In genomic region chr20:50416269-50416863, GRCh38 we compare ENCODE assay signal across 10 cellular contexts.
DNase-seq lines count a peak whose midpoint lies in the region; ATAC-seq, FAIRE-seq and TF ChIP-seq lines count a peak whose summit lies in the region.
"Had no signal": no experiment of that assay in that cellular context is flagged by ENCODE, and none has a peak within 500 bp of the region (broad histone marks: within the 10 kb centered on the region; RNA-seq: fewer than 3 reads in every experiment).

No MANE protein-coding gene starts in this region.

- H3K36me3 Mint-ChIP-seq in GM23338 (ENCODE audit: low read depth) = peaks cover 10% of the 10 kb centered on the region; the same call in 2 of the 3 replicates
- H3K36me3 Mint-ChIP-seq in CD4-positive, alpha-beta memory T cell = no peaks in the 10 kb centered on the region

- POLR2A ChIA-PET in HepG2 (lab: Yijun Ruan, JAX) = interaction anchor here (0.5 to 5.9 kb wide), 9 partner anchors 9 to 95 kb away, joined by 3 to 53 read pairs (median 7); no protein-coding TSS in a partner anchor
- POLR2A ChIA-PET in CD4-positive, alpha-beta memory T cell (lab: Charles Lee; ENCODE audit: partially characterized antibody) = no interaction called here

- peaks cover 9% of the 10 kb centered on the region for H3K27me3 Mint-ChIP-seq in GM23338 (ENCODE audit: insufficient read depth, low read depth, poor library complexity)
- peaks cover 0 to 5% of the 10 kb centered on the region in 2 donors for H3K27me3 Mint-ChIP-seq in CD4-positive, alpha-beta memory T cell

- H3K4me1 ChIP-seq in GM23338 (ENCODE audit: insufficient read depth) = peaks cover 11% of the 10 kb centered on the region
- H3K4me1 ChIP-seq in HepG2 (ENCODE audit: insufficient read depth, low read length) = peaks cover 86% of the 10 kb centered on the region
- H3K4me1 ChIP-seq in small intestine (ENCODE audit: control insufficient read depth in 2 of 2, insufficient read depth in 1 of 2, low read depth in 1 of 2, low read length in 1 of 2) = peaks cover 3 to 18% of the 10 kb centered on the region in 2 donors
- no peaks in the 10 kb centered on the region for H3K4me1 ChIP-seq in CD4-positive, alpha-beta memory T cell (ENCODE audit: insufficient read depth, low read length)
- H3K4me1 ChIP-seq: BE2C had no signal

- H3K4me3 ChIP-seq in GM23338 (no peak overlapping the region), bronchial epithelial cell (ENCODE audit: low read depth, low read length) (no peak overlapping the region), HepG2 (replicated peaks in 1 of 3; ENCODE audit: insufficient read depth in 1 of 3, low read depth in 2 of 3, low read length in 3 of 3) (peak overlapping the region in 2 of 3 experiments; percentile 16 to 58; a peak in 3 of 6 replicates), small intestine (ENCODE audit: low read depth in 1 of 2, low read length in 2 of 2) (no peak overlapping the region)
- no peak overlapping the region for H3K4me3 ChIP-seq in CD4-positive, alpha-beta memory T cell (ENCODE audit: low read length in 2 of 2)

- TF ChIP-seq RAD21 in HepG2 (CRISPR knock-in tag; IDR thresholded peaks at IDR 0.05) = no peak

- H3K27ac ChIP-seq in GM23338 (ENCODE audit: low read depth) (no peak overlapping the region), HepG2 (ENCODE audit: extremely low read length, insufficient read depth, low read length) (peak overlapping the region; percentile 63), small intestine (ENCODE audit: low read depth in 1 of 2, low read length in 1 of 2) (peak overlapping the region; percentile 89 to 99)
- H3K27ac ChIP-seq in CD4-positive, alpha-beta memory T cell (ENCODE audit: low read depth, low read length) = no peak overlapping the region
- H3K27ac ChIP-seq: KMS-11 had no signal

- H4K20me1 ChIP-seq in GM23338 (replicated peaks; ENCODE audit: insufficient read depth) = no peaks in the 10 kb centered on the region
- no peaks in the 10 kb centered on the region for H4K20me1 ChIP-seq in HepG2 (ENCODE audit: insufficient read depth, low read length)

- H3K4me2 ChIP-seq in GM23338 (no peak overlapping the region), HepG2 (ENCODE audit: low read depth, low read length) (peak overlapping the region; percentile 77)
- H3K4me2 ChIP-seq: KMS-11 had no signal

- CTCF ChIA-PET in HepG2 (lab: Yijun Ruan, JAX; ENCODE audit: low intra/inter-chr PET ratio, low total read pairs) = no interaction called here
- CTCF ChIA-PET in CD4-positive, alpha-beta memory T cell (lab: Charles Lee; ENCODE audit: partially characterized antibody) = no interaction called here

- no peaks in the 10 kb centered on the region for H3K27me3 ChIP-seq in GM23338 (ENCODE audit: insufficient read depth)
- H3K27me3 ChIP-seq in bronchial epithelial cell (ENCODE audit: control insufficient read depth, insufficient read depth, low read length) = no peaks in the 10 kb centered on the region
- H3K27me3 ChIP-seq in HepG2 (ENCODE audit: control insufficient read depth in 1 of 2, insufficient read depth in 2 of 2, low read length in 2 of 2) = no peaks in the 10 kb centered on the region
- no peaks in the 10 kb centered on the region for H3K27me3 ChIP-seq in small intestine (ENCODE audit: control insufficient read depth in 2 of 2, insufficient read depth in 2 of 2, low read length in 2 of 2)
- no peaks in the 10 kb centered on the region for H3K27me3 ChIP-seq in CD4-positive, alpha-beta memory T cell (ENCODE audit: insufficient read depth, low read length)
- H3K27me3 ChIP-seq: BE2C had no signal

- no peak overlapping the region for H3K27ac Mint-ChIP-seq in GM23338
- H3K27ac Mint-ChIP-seq in CD4-positive, alpha-beta memory T cell = no peak overlapping the region

- H2AFZ ChIP-seq in GM23338 = peak overlapping the region; percentile 84; the same call in 1 of the 2 replicates
- peak overlapping the region; percentile 62 for H2AFZ ChIP-seq in HepG2 (ENCODE audit: low read length)

- in situ Hi-C loops in HepG2 (cut with HindIII; ENCODE audit: extremely low pct_ligation_motif_present, low pct_unique_long_range_greater_than_20kb) = no loop called here

- H3K36me3 ChIP-seq in GM23338 (ENCODE audit: insufficient read depth) = no peaks in the 10 kb centered on the region
- H3K36me3 ChIP-seq in bronchial epithelial cell (ENCODE audit: control insufficient read depth, insufficient read depth, low read length) = no peaks in the 10 kb centered on the region
- no peaks in the 10 kb centered on the region for H3K36me3 ChIP-seq in HepG2 (replicated peaks in 1 of 2; ENCODE audit: control insufficient read depth in 1 of 2, insufficient read depth in 2 of 2, low read length in 2 of 2)
- no peaks in the 10 kb centered on the region for H3K36me3 ChIP-seq in small intestine (ENCODE audit: control insufficient read depth in 2 of 2, insufficient read depth in 2 of 2, low read length in 2 of 2)
- no peaks in the 10 kb centered on the region for H3K36me3 ChIP-seq in CD4-positive, alpha-beta memory T cell (ENCODE audit: insufficient read depth, low read length)
- H3K36me3 ChIP-seq: BE2C had no signal

- peaks cover 18% of the 10 kb centered on the region for H3K9me3 Mint-ChIP-seq in GM23338
- H3K9me3 Mint-ChIP-seq in CD4-positive, alpha-beta memory T cell = peaks cover 0 to 5% (median under 1%) of the 10 kb centered on the region in 8 donors

- H3K4me3 Mint-ChIP-seq in GM23338 = no peak overlapping the region
- H3K4me3 Mint-ChIP-seq in CD4-positive, alpha-beta memory T cell = no peak overlapping the region

- BruUV-seq in HepG2 (replicated peaks; lab: Mats Ljungman, UMichigan) = TSS peak; percentile 54

- H3K9me3 ChIP-seq in HepG2 (ENCODE audit: low read length) (no peaks in the 10 kb centered on the region), small intestine (ENCODE audit: control insufficient read depth, low read depth) (no peaks in the 10 kb centered on the region)
- H3K9me3 ChIP-seq in CD4-positive, alpha-beta memory T cell (ENCODE audit: control insufficient read depth in 1 of 2, low read length in 2 of 2) = no peaks in the 10 kb centered on the region
- H3K9me3 ChIP-seq: BE2C had no signal

- no peak for TF ChIP-seq POLR2A in HepG2 (IDR thresholded peaks at IDR 0.05; ENCODE audit: insufficient read depth in 1 of 2, low read depth in 2 of 2, low read length in 2 of 2)

- H3K9ac ChIP-seq in HepG2 (ENCODE audit: insufficient read depth, low read depth, low read length) = peak overlapping the region; percentile 70
- H3K9ac ChIP-seq: KMS-11 had no signal

- H3K79me2 ChIP-seq in GM23338 (replicated peaks; ENCODE audit: insufficient read depth) = no peaks in the 10 kb centered on the region
- H3K79me2 ChIP-seq in HepG2 (ENCODE audit: insufficient read depth, low read length) = no peaks in the 10 kb centered on the region

- H3K4me1 Mint-ChIP-seq in GM23338 = peaks cover 22% of the 10 kb centered on the region
- H3K4me1 Mint-ChIP-seq in CD4-positive, alpha-beta memory T cell = no peaks in the 10 kb centered on the region

- no peaks in the 10 kb centered on the region for H3K9me2 ChIP-seq in GM23338 (ENCODE audit: insufficient read depth)

- DNase-seq in GM23338 (ENCODE audit: low spot score) = no peak
- DNase-seq in bronchial epithelial cell (ENCODE audit: low read depth) = peak; percentile 64
- no peak for DNase-seq in HepG2 (ENCODE audit: low spot score)
- DNase-seq in small intestine = no peak
- no peak for DNase-seq in NCI-H2227 (lab: John Stamatoyannopoulos, UW; ENCODE audit: unreplicated experiment)
- no peak for DNase-seq in CD4-positive, alpha-beta memory T cell
- DNase-seq in effector CD8-positive, alpha-beta T cell (lab: John Stamatoyannopoulos, UW) = no peak

- FAIRE-seq in bronchial epithelial cell (lab: Jason Lieb, UNC) (no peak), HepG2 (lab: Jason Lieb, UNC) (no peak), small intestine (lab: Jason Lieb, UNC) (no peak)

- TF ChIP-seq EP300 in HepG2 (IDR thresholded peaks at IDR 0.05; ENCODE audit: low read depth in 2 of 2, low read length in 2 of 2) = 0 out of 4 replicates have a peak, but pooled peaks of 1 of the 2 experiments have one; percentile 19
- TF ChIP-seq EP300 in HepG2 (CRISPR knock-in tag; IDR thresholded peaks at IDR 0.05; ENCODE audit: borderline replicate concordance) = no peak

- TF ChIP-seq CTCF in GM23338 (conservative IDR thresholded peaks at IDR 0.05; ENCODE audit: low read depth in 2 of 2) (no peak), bronchial epithelial cell (IDR thresholded peaks at IDR 0.05; ENCODE audit: insufficient read depth, low read length, severe bottlenecking) (no peak), HepG2 (CRISPR knock-in tag; IDR thresholded peaks at IDR 0.05) (no peak)

- WGBS in HepG2 (ENCODE audit: low lambda C conversion rate) = 78% methylated on average over 12 of the region's 12 CpGs
- 88 to 94% (median 91%) methylated on average over 12 of the region's 12 CpGs for WGBS in small intestine, 3 donors

- H3F3A ChIP-seq in GM23338 (replicated peaks; ENCODE audit: low read depth) = no peaks in the 10 kb centered on the region

- no peak for ATAC-seq in GM23338
- no peak; the same call in 2 of the 3 replicates for ATAC-seq in HepG2
- no peak for ATAC-seq in HG03342 (IDR thresholded peaks at IDR 0.05; ENCODE audit: unreplicated experiment)

- intact Hi-C loops in HepG2 (cut with micrococcal nuclease; ENCODE audit: unreplicated experiment) = no loop called here
- intact Hi-C loops in CD4-positive, alpha-beta memory T cell (cut with micrococcal nuclease) = no loop called here

TF ChIP-seq in GM23338, 12 proteins besides CTCF, POLR2A, EP300 and RAD21 (continues in another document):
- TF ChIP-seq JUNB (IDR thresholded peaks at IDR 0.05; ENCODE audit: unreplicated experiment) (no peak), ZNF331 (CRISPR knock-in tag; IDR thresholded peaks at IDR 0.05; ENCODE audit: low read depth) (no peak)

TF ChIP-seq in HepG2, 621 proteins besides CTCF, POLR2A, EP300 and RAD21 (continues in another document):
- TF ChIP-seq ZFP37 (CRISPR knock-in tag; IDR thresholded peaks at IDR 0.05; ENCODE audit: borderline replicate concordance) = no peak
- TF ChIP-seq RXRA (CRISPR knock-in tag; IDR thresholded peaks at IDR 0.05) = peak; percentile 35; the same call in 1 of the 2 replicates
- no peak for TF ChIP-seq CREB1 (IDR thresholded peaks at IDR 0.05)
- TF ChIP-seq CREB1 (CRISPR knock-in tag; IDR thresholded peaks at IDR 0.05) = no peak
- TF ChIP-seq MIER3 (CRISPR knock-in tag; IDR thresholded peaks at IDR 0.05; ENCODE audit: borderline replicate concordance) = 0 out of 2 replicates have a peak, but pooled peaks have one; percentile 31
- TF ChIP-seq PITX1 (CRISPR knock-in tag; IDR thresholded peaks at IDR 0.05) = peak; percentile 27; the same call in 1 of the 2 replicates

Comparison
In these comparisons a context has a peak if more than half of its experiments do, and no peak if none do; other contexts are left out.
1. H3K27ac ChIP-seq: peak in HepG2 (single experiment) and small intestine (2 of 2); none in GM23338 (single experiment) and CD4-positive, alpha-beta memory T cell (single experiment).
2. H3K4me3 ChIP-seq: peak in HepG2 (2 of 3); none in GM23338 (single experiment), bronchial epithelial cell (single experiment), small intestine (0 of 2) and CD4-positive, alpha-beta memory T cell (0 of 2).